2 cellular contexts compared by ENCODE assay signal in the genomic region with DNA sequence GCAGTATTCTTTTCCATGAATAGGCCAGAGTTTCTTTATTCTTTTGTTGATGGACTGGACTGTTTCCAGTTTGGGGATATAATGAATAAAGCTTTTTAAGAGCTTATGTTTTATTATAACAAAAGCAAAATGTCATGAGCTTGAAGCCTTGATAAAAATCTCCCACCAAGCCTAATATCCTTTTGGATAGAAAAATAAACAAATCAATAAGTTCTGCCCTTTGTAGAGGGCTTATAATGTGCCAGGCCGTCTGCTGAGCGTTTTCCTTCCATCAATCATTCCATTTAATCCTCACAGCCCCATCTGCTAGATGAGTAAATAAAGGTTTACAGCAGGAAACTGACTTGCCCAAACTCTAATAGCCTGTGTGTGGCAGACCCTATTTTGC.
TF ChIP-seq lines count a peak whose summit lies in the region.

No MANE protein-coding gene starts in this region.

TF ChIP-seq in GM23338, 12 proteins besides CTCF, POLR2A, EP300 and RAD21:
- TF ChIP-seq, protein P1, sequence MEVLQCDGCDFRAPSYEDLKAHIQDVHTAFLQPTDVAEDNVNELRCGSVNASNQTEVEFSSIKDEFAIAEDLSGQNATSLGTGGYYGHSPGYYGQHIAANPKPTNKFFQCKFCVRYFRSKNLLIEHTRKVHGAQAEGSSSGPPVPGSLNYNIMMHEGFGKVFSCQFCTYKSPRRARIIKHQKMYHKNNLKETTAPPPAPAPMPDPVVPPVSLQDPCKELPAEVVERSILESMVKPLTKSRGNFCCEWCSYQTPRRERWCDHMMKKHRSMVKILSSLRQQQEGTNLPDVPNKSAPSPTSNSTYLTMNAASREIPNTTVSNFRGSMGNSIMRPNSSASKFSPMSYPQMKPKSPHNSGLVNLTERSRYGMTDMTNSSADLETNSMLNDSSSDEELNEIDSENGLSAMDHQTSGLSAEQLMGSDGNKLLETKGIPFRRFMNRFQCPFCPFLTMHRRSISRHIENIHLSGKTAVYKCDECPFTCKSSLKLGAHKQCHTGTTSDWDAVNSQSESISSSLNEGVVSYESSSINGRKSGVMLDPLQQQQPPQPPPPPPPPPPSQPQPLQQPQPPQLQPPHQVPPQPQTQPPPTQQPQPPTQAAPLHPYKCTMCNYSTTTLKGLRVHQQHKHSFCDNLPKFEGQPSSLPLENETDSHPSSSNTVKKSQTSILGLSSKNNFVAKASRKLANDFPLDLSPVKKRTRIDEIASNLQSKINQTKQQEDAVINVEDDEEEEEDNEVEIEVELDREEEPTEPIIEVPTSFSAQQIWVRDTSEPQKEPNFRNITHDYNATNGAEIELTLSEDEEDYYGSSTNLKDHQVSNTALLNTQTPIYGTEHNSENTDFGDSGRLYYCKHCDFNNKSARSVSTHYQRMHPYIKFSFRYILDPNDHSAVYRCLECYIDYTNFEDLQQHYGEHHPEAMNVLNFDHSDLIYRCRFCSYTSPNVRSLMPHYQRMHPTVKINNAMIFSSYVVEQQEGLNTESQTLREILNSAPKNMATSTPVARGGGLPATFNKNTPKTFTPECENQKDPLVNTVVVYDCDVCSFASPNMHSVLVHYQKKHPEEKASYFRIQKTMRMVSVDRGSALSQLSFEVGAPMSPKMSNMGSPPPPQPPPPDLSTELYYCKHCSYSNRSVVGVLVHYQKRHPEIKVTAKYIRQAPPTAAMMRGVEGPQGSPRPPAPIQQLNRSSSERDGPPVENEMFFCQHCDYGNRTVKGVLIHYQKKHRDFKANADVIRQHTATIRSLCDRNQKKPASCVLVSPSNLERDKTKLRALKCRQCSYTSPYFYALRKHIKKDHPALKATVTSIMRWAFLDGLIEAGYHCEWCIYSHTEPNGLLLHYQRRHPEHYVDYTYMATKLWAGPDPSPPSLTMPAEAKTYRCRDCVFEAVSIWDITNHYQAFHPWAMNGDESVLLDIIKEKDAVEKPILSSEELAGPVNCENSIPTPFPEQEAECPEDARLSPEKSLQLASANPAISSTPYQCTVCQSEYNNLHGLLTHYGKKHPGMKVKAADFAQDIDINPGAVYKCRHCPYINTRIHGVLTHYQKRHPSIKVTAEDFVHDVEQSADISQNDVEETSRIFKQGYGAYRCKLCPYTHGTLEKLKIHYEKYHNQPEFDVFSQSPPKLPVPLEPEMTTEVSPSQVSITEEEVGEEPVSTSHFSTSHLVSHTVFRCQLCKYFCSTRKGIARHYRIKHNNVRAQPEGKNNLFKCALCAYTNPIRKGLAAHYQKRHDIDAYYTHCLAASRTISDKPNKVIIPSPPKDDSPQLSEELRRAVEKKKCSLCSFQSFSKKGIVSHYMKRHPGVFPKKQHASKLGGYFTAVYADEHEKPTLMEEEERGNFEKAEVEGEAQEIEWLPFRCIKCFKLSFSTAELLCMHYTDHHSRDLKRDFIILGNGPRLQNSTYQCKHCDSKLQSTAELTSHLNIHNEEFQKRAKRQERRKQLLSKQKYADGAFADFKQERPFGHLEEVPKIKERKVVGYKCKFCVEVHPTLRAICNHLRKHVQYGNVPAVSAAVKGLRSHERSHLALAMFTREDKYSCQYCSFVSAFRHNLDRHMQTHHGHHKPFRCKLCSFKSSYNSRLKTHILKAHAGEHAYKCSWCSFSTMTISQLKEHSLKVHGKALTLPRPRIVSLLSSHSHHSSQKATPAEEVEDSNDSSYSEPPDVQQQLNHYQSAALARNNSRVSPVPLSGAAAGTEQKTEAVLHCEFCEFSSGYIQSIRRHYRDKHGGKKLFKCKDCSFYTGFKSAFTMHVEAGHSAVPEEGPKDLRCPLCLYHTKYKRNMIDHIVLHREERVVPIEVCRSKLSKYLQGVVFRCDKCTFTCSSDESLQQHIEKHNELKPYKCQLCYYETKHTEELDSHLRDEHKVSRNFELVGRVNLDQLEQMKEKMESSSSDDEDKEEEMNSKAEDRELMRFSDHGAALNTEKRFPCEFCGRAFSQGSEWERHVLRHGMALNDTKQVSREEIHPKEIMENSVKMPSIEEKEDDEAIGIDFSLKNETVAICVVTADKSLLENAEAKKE (CRISPR knock-in tag; IDR thresholded peaks at IDR 0.05), result no peak
- TF ChIP-seq POLR2AphosphoS5 (IDR thresholded peaks at IDR 0.05; ENCODE audit: low read depth), result no peak
- TF ChIP-seq, protein P2, sequence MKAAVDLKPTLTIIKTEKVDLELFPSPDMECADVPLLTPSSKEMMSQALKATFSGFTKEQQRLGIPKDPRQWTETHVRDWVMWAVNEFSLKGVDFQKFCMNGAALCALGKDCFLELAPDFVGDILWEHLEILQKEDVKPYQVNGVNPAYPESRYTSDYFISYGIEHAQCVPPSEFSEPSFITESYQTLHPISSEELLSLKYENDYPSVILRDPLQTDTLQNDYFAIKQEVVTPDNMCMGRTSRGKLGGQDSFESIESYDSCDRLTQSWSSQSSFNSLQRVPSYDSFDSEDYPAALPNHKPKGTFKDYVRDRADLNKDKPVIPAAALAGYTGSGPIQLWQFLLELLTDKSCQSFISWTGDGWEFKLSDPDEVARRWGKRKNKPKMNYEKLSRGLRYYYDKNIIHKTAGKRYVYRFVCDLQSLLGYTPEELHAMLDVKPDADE (IDR thresholded peaks at IDR 0.05), result no peak
- TF ChIP-seq ZNF331 (CRISPR knock-in tag; IDR thresholded peaks at IDR 0.05; ENCODE audit: low read depth), result no peak

TF ChIP-seq in WTC11, 78 proteins besides CTCF, POLR2A, EP300 and RAD21 (continued from another document):
- no peak for TF ChIP-seq MXD4 (CRISPR knock-in tag; IDR thresholded peaks at IDR 0.05; ENCODE audit: borderline replicate concordance)
- TF ChIP-seq, protein P3, sequence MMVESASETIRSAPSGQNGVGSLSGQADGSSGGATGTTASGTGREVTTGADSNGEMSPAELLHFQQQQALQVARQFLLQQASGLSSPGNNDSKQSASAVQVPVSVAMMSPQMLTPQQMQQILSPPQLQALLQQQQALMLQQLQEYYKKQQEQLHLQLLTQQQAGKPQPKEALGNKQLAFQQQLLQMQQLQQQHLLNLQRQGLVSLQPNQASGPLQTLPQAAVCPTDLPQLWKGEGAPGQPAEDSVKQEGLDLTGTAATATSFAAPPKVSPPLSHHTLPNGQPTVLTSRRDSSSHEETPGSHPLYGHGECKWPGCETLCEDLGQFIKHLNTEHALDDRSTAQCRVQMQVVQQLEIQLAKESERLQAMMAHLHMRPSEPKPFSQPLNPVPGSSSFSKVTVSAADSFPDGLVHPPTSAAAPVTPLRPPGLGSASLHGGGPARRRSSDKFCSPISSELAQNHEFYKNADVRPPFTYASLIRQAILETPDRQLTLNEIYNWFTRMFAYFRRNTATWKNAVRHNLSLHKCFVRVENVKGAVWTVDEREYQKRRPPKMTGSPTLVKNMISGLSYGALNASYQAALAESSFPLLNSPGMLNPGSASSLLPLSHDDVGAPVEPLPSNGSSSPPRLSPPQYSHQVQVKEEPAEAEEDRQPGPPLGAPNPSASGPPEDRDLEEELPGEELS (CRISPR knock-in tag; IDR thresholded peaks at IDR 0.05), result no peak
- no peak for TF ChIP-seq ZNF232 (CRISPR knock-in tag; IDR thresholded peaks at IDR 0.05)
- TF ChIP-seq, protein P4, sequence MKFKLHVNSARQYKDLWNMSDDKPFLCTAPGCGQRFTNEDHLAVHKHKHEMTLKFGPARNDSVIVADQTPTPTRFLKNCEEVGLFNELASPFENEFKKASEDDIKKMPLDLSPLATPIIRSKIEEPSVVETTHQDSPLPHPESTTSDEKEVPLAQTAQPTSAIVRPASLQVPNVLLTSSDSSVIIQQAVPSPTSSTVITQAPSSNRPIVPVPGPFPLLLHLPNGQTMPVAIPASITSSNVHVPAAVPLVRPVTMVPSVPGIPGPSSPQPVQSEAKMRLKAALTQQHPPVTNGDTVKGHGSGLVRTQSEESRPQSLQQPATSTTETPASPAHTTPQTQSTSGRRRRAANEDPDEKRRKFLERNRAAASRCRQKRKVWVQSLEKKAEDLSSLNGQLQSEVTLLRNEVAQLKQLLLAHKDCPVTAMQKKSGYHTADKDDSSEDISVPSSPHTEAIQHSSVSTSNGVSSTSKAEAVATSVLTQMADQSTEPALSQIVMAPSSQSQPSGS (CRISPR knock-in tag; IDR thresholded peaks at IDR 0.05; ENCODE audit: borderline replicate concordance, low read depth), result no peak
- TF ChIP-seq, protein P5, sequence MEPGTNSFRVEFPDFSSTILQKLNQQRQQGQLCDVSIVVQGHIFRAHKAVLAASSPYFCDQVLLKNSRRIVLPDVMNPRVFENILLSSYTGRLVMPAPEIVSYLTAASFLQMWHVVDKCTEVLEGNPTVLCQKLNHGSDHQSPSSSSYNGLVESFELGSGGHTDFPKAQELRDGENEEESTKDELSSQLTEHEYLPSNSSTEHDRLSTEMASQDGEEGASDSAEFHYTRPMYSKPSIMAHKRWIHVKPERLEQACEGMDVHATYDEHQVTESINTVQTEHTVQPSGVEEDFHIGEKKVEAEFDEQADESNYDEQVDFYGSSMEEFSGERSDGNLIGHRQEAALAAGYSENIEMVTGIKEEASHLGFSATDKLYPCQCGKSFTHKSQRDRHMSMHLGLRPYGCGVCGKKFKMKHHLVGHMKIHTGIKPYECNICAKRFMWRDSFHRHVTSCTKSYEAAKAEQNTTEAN (CRISPR knock-in tag; IDR thresholded peaks at IDR 0.05), result no peak
- TF ChIP-seq, protein P6, sequence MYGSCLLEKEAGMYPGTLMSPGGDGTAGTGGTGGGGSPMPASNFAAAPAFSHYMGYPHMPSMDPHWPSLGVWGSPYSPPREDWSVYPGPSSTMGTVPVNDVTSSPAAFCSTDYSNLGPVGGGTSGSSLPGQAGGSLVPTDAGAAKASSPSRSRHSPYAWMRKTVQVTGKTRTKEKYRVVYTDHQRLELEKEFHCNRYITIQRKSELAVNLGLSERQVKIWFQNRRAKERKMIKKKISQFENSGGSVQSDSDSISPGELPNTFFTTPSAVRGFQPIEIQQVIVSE (CRISPR knock-in tag; IDR thresholded peaks at IDR 0.05; ENCODE audit: borderline replicate concordance), result no peak
- TF ChIP-seq, protein P7, sequence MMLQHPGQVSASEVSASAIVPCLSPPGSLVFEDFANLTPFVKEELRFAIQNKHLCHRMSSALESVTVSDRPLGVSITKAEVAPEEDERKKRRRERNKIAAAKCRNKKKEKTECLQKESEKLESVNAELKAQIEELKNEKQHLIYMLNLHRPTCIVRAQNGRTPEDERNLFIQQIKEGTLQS (CRISPR knock-in tag; conservative IDR thresholded peaks at IDR 0.05), result no peak
- TF ChIP-seq, protein P8, sequence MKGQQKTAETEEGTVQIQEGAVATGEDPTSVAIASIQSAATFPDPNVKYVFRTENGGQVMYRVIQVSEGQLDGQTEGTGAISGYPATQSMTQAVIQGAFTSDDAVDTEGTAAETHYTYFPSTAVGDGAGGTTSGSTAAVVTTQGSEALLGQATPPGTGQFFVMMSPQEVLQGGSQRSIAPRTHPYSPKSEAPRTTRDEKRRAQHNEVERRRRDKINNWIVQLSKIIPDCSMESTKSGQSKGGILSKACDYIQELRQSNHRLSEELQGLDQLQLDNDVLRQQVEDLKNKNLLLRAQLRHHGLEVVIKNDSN (CRISPR knock-in tag; IDR thresholded peaks at IDR 0.05), result no peak
- TF ChIP-seq FOXK1 (CRISPR knock-in tag; IDR thresholded peaks at IDR 0.05), result no peak
- TF ChIP-seq PRRX2 (CRISPR knock-in tag; IDR thresholded peaks at IDR 0.05), result no peak
- no peak for TF ChIP-seq ZNF121 (CRISPR knock-in tag; IDR thresholded peaks at IDR 0.05)
- TF ChIP-seq TEAD1 (CRISPR knock-in tag; IDR thresholded peaks at IDR 0.05), result no peak
- TF ChIP-seq, protein P9, sequence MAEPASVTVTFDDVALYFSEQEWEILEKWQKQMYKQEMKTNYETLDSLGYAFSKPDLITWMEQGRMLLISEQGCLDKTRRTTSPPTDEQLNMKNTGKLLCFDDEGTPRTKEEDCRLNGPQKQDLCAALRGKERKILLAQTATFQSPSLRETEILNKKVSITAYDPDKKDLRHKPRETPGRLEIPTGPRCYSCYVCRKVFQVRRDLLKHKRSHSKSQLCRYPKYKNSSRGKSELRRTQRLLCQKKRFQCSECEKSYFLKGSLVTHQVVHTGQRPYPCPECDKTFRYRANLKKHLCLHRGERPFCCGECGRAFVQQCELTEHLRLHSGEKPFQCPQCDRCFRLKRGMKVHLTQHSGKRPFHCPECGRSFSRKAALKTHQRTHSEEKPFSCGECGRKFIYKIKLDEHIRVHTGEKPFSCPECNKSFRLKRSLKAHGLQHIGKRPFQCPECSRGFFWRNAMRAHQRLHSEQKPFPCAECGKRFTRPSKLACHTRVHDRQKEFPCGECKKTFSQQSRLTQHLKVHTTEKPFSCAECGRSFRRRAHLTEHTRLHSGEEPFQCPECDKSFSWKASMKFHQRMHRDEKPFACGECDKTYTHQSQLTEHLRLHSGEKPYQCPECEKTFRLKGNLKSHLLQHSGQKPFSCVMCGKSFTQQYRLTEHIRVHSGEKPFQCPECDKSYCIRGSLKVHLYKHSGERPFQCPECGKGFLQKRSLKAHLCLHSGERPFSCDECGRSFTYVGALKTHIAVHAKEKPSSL (CRISPR knock-in tag; conservative IDR thresholded peaks at IDR 0.05), result no peak
- TF ChIP-seq SP1 (CRISPR knock-in tag; conservative IDR thresholded peaks at IDR 0.05), result no peak
- TF ChIP-seq, protein P10, sequence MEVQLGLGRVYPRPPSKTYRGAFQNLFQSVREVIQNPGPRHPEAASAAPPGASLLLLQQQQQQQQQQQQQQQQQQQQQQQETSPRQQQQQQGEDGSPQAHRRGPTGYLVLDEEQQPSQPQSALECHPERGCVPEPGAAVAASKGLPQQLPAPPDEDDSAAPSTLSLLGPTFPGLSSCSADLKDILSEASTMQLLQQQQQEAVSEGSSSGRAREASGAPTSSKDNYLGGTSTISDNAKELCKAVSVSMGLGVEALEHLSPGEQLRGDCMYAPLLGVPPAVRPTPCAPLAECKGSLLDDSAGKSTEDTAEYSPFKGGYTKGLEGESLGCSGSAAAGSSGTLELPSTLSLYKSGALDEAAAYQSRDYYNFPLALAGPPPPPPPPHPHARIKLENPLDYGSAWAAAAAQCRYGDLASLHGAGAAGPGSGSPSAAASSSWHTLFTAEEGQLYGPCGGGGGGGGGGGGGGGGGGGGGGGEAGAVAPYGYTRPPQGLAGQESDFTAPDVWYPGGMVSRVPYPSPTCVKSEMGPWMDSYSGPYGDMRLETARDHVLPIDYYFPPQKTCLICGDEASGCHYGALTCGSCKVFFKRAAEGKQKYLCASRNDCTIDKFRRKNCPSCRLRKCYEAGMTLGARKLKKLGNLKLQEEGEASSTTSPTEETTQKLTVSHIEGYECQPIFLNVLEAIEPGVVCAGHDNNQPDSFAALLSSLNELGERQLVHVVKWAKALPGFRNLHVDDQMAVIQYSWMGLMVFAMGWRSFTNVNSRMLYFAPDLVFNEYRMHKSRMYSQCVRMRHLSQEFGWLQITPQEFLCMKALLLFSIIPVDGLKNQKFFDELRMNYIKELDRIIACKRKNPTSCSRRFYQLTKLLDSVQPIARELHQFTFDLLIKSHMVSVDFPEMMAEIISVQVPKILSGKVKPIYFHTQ (CRISPR knock-in tag; IDR thresholded peaks at IDR 0.05), result no peak
- TF ChIP-seq GRHL2 (CRISPR knock-in tag; IDR thresholded peaks at IDR 0.05; ENCODE audit: insufficient replicate concordance, severe bottlenecking), result no peak
